Comparison of ENCODE assay signal across 20 cellular contexts in genomic region chr14:24185015-24185414, GRCh38. TPM values are rescaled to one million over a fixed set of nuclear protein-coding genes. Genes with fewer than 3 reads are reported as not detected.
A peak's percentile ranks its signal among the peaks of the same experiment; 100 is the strongest.
DNase-seq lines count a peak whose midpoint lies in the region; ATAC-seq, FAIRE-seq and TF ChIP-seq lines count a peak whose summit lies in the region.
"Had no signal": no experiment of that assay in that cellular context is flagged by ENCODE, and none has a peak within 500 bp of the region (broad histone marks: within the 10 kb centered on the region; RNA-seq: fewer than 3 reads in every experiment).

No MANE protein-coding gene starts in this region.

- no peaks in the 10 kb centered on the region for H4K20me1 ChIP-seq in GM12878 (ENCODE audit: control insufficient read depth, insufficient read depth)
- H4K20me1 ChIP-seq in neural cell (ENCODE audit: insufficient read depth): peaks cover 4% of the 10 kb centered on the region

- no peak overlapping the region for H3K4me3 ChIP-seq in GM12878
- no peak overlapping the region for H3K4me3 ChIP-seq in neural cell (ENCODE audit: low read length)
- H3K4me3 ChIP-seq: BLaER1 had no signal

- TF ChIP-seq EP300 in GM12878 (IDR thresholded peaks at IDR 0.05; ENCODE audit: borderline replicate concordance in 1 of 2, control insufficient read depth in 1 of 2, low read depth in 2 of 2, low read length in 2 of 2) (no peak), neural cell (conservative IDR thresholded peaks at IDR 0.05; ENCODE audit: poor library complexity, severe bottlenecking) (no peak)

- 96% methylated on average over 7 of the region's 7 CpGs for WGBS in GM12878 (ENCODE audit: insufficient coverage, insufficient replicate concordance, low lambda C conversion rate, missing lambda C conversion rate)

- H2AFZ ChIP-seq in GM12878 (ENCODE audit: control insufficient read depth, low read depth, low read length) (no peak overlapping the region), neural cell (ENCODE audit: low read depth, low read length) (no peak overlapping the region)

- POLR2A ChIA-PET in GM12878 (lab: Charles Lee): no interaction called here

- TF ChIP-seq POLR2A in GM12878 (IDR thresholded peaks at IDR 0.05; ENCODE audit: low read depth, low read length): peak; percentile 33

- H3K36me3 Mint-ChIP-seq in activated T-cell treated with anti-CD3 and anti-CD28 coated beads, Interleukin-2, amount 50 U/mL, for 24 hours (ENCODE audit: low read depth): peaks cover 94% of the 10 kb centered on the region
- H3K36me3 Mint-ChIP-seq in activated T-cell treated with anti-CD3 and anti-CD28 coated beads, Interleukin-2, amount 50 U/mL, for 72 hours (ENCODE audit: insufficient read depth in 2 of 2): peaks cover 0 to 1% of the 10 kb centered on the region in 2 donors
- H3K36me3 Mint-ChIP-seq in stimulated activated effector memory CD8-positive, alpha-beta T cell treated with anti-CD3 and anti-CD28 coated beads, Interleukin-12 subunit alpha, Interleukin-12 subunit beta, amount 100 ng/mL, for 72 hours: peaks cover 80% of the 10 kb centered on the region
- H3K36me3 Mint-ChIP-seq in activated naive CD8-positive, alpha-beta T cell treated with anti-CD3 and anti-CD28 coated beads for 36 hours: peaks cover 20% of the 10 kb centered on the region

- no TSS peak for BruUV-seq in GM12878 (replicated peaks; lab: Mats Ljungman, UMichigan)

- H3F3A ChIP-seq in neural cell (ENCODE audit: insufficient read depth, low read length, poor library complexity, severe bottlenecking): no peaks in the 10 kb centered on the region

- no peaks in the 10 kb centered on the region for H3K9me3 Mint-ChIP-seq in activated T-cell treated with anti-CD3 and anti-CD28 coated beads, Interleukin-2, amount 50 U/mL, for 24 hours
- no peaks in the 10 kb centered on the region for H3K9me3 Mint-ChIP-seq in activated T-cell treated with anti-CD3 and anti-CD28 coated beads, Interleukin-2, amount 50 U/mL, for 72 hours
- no peaks in the 10 kb centered on the region for H3K9me3 Mint-ChIP-seq in stimulated activated effector memory CD8-positive, alpha-beta T cell treated with anti-CD3 and anti-CD28 coated beads, Interleukin-12 subunit alpha, Interleukin-12 subunit beta, amount 100 ng/mL, for 72 hours
- no peaks in the 10 kb centered on the region for H3K9me3 Mint-ChIP-seq in activated naive CD8-positive, alpha-beta T cell treated with anti-CD3 and anti-CD28 coated beads for 36 hours
- H3K9me3 Mint-ChIP-seq: CD14-positive monocyte; CD4-positive, alpha-beta memory T cell; H9 had no signal

- TF ChIP-seq RAD21 in GM12878 (IDR thresholded peaks at IDR 0.05; ENCODE audit: insufficient read depth, low read depth, low read length): no peak
- no peak for TF ChIP-seq RAD21 in neural cell (conservative IDR thresholded peaks at IDR 0.05)

- intact Hi-C loops in GM12878 (cut with micrococcal nuclease; ENCODE audit: unreplicated experiment): no loop called here

- H3K9me3 ChIP-seq in GM12878 (replicated peaks; ENCODE audit: control insufficient read depth, insufficient read depth, low read length) (no peaks in the 10 kb centered on the region), neural cell (ENCODE audit: low read length) (no peaks in the 10 kb centered on the region)
- H3K9me3 ChIP-seq: BLaER1 had no signal

- H3K79me2 ChIP-seq in GM12878 (ENCODE audit: control insufficient read depth, insufficient read depth, low read length) (peaks cover 20% of the 10 kb centered on the region), neural cell (replicated peaks; ENCODE audit: insufficient read depth, low read length) (no peaks in the 10 kb centered on the region)

- SMC1A ChIA-PET in GM12878 (lab: Charles Lee; ENCODE audit: uncharacterized antibody, unreplicated experiment): interaction anchor here (1.5 kb wide), 1 partner anchor 11 kb away, joined by 3 read pairs; no protein-coding TSS in a partner anchor

- FAIRE-seq in GM12878 (lab: Jason Lieb, UNC): no peak
- FAIRE-seq: GM19239, H1 had no signal

- TF ChIP-seq CTCF in GM12878 (IDR thresholded peaks at IDR 0.05 in 2 of 3, conservative IDR thresholded peaks at IDR 0.05 in 1 of 3; ENCODE audit: control insufficient read depth in 2 of 3, extremely low read depth in 1 of 3, insufficient read depth in 1 of 3, low read depth in 3 of 3, low read length in 3 of 3): no peak
- no peak for TF ChIP-seq CTCF in neural cell (IDR thresholded peaks at IDR 0.05; ENCODE audit: poor library complexity, severe bottlenecking)

- no peak overlapping the region for H3K4me3 Mint-ChIP-seq in activated T-cell treated with anti-CD3 and anti-CD28 coated beads, Interleukin-2, amount 50 U/mL, for 24 hours
- no peak overlapping the region for H3K4me3 Mint-ChIP-seq in activated T-cell treated with anti-CD3 and anti-CD28 coated beads, Interleukin-2, amount 50 U/mL, for 72 hours
- no peak overlapping the region for H3K4me3 Mint-ChIP-seq in stimulated activated effector memory CD8-positive, alpha-beta T cell treated with anti-CD3 and anti-CD28 coated beads, Interleukin-12 subunit alpha, Interleukin-12 subunit beta, amount 100 ng/mL, for 72 hours
- H3K4me3 Mint-ChIP-seq in activated naive CD8-positive, alpha-beta T cell treated with anti-CD3 and anti-CD28 coated beads for 36 hours: no peak overlapping the region
- H3K4me3 Mint-ChIP-seq: CD14-positive monocyte; CD4-positive, alpha-beta memory T cell; H9 had no signal

- H3K9me2 ChIP-seq in neural cell (ENCODE audit: insufficient read depth, low read length): no peaks in the 10 kb centered on the region

- peak overlapping the region; percentile 71 for H3K27ac Mint-ChIP-seq in activated T-cell treated with anti-CD3 and anti-CD28 coated beads, Interleukin-2, amount 50 U/mL, for 24 hours
- H3K27ac Mint-ChIP-seq in activated T-cell treated with anti-CD3 and anti-CD28 coated beads, Interleukin-2, amount 50 U/mL, for 72 hours: no peak overlapping the region
- peak overlapping the region; percentile 64 for H3K27ac Mint-ChIP-seq in stimulated activated effector memory CD8-positive, alpha-beta T cell treated with anti-CD3 and anti-CD28 coated beads, Interleukin-12 subunit alpha, Interleukin-12 subunit beta, amount 100 ng/mL, for 72 hours
- no peak overlapping the region for H3K27ac Mint-ChIP-seq in activated naive CD8-positive, alpha-beta T cell treated with anti-CD3 and anti-CD28 coated beads for 36 hours

- 0 out of 2 replicates have a peak, but pooled peaks cover 4% of the 10 kb centered on the region for H3K4me1 ChIP-seq in GM12878 (ENCODE audit: control insufficient read depth, insufficient read depth, low read length)

- RAD21 ChIA-PET in GM12878 (lab: Charles Lee; ENCODE audit: unreplicated experiment): no interaction called here

- in situ Hi-C loops in GM12878 (cut with MboI): no loop called here

- H3K36me3 ChIP-seq in GM12878 (ENCODE audit: control insufficient read depth in 2 of 2, insufficient read depth in 2 of 2, low read length in 1 of 2) (peaks cover 17 to 44% of the 10 kb centered on the region in 2 experiments), neural cell (ENCODE audit: insufficient read depth, low read length) (no peaks in the 10 kb centered on the region)

- ATAC-seq in activated T-cell treated with anti-CD3 and anti-CD28 coated beads, Interleukin-2, amount 50 U/mL, for 72 hours (replicated peaks in 1 of 2): no peak
- ATAC-seq in GM12878: no peak
- ATAC-seq in stimulated activated effector memory CD8-positive, alpha-beta T cell treated with anti-CD3 and anti-CD28 coated beads, Interleukin-12 subunit alpha, Interleukin-12 subunit beta, amount 100 ng/mL, for 72 hours: no peak
- no peak for ATAC-seq in HG02623 (IDR thresholded peaks at IDR 0.05; ENCODE audit: unreplicated experiment)

- no peaks in the 10 kb centered on the region for H3K27me3 Mint-ChIP-seq in activated T-cell treated with anti-CD3 and anti-CD28 coated beads, Interleukin-2, amount 50 U/mL, for 24 hours
- no peaks in the 10 kb centered on the region for H3K27me3 Mint-ChIP-seq in activated T-cell treated with anti-CD3 and anti-CD28 coated beads, Interleukin-2, amount 50 U/mL, for 72 hours (ENCODE audit: low read depth)
- no peaks in the 10 kb centered on the region for H3K27me3 Mint-ChIP-seq in activated naive CD8-positive, alpha-beta T cell treated with anti-CD3 and anti-CD28 coated beads for 36 hours
- H3K27me3 Mint-ChIP-seq: CD4-positive, alpha-beta memory T cell had no signal

- H3K27me3 ChIP-seq in GM12878 (replicated peaks in 1 of 2; ENCODE audit: control insufficient read depth in 2 of 2, insufficient read depth in 2 of 2, low read length in 1 of 2) (no peaks in the 10 kb centered on the region), neural cell (ENCODE audit: insufficient read depth, low read depth, low read length) (no peaks in the 10 kb centered on the region)
- H3K27me3 ChIP-seq: BLaER1 had no signal

- H3K27ac ChIP-seq in GM12878 (ENCODE audit: control insufficient read depth, insufficient read depth) (no peak overlapping the region), neural cell (ENCODE audit: low read length) (no peak overlapping the region)
- H3K27ac ChIP-seq: BLaER1 had no signal

- H3K4me2 ChIP-seq in GM12878 (ENCODE audit: control insufficient read depth, insufficient read depth) (no peak overlapping the region), neural cell (ENCODE audit: low read length) (no peak overlapping the region)
- H3K4me2 ChIP-seq: BLaER1 had no signal

- DNase-seq in activated T-cell treated with anti-CD3 and anti-CD28 coated beads, Interleukin-2, amount 50 U/mL, for 24 hours: no peak
- no peak for DNase-seq in activated T-cell treated with anti-CD3 and anti-CD28 coated beads, Interleukin-2, amount 50 U/mL, for 72 hours
- no peak for DNase-seq in GM12878 (ENCODE audit: low read depth, low spot score)
- no peak for DNase-seq in stimulated activated effector memory CD8-positive, alpha-beta T cell treated with anti-CD3 and anti-CD28 coated beads, Interleukin-12 subunit alpha, Interleukin-12 subunit beta, amount 100 ng/mL, for 72 hours (ENCODE audit: low spot score in 2 of 2)
- no peak for DNase-seq in activated naive CD8-positive, alpha-beta T cell treated with anti-CD3 and anti-CD28 coated beads for 36 hours
- DNase-seq in mucosa of gallbladder (ENCODE audit: low spot score): no peak
- DNase-seq: 8988T, DMS 273 treated with DMSO at 0.1 percent for 48 hours, DMS79, GDM1, H9 had no signal

- CTCF ChIA-PET in GM12878 (lab: Yijun Ruan, JAX): no interaction called here

- H3K9ac ChIP-seq in GM12878 (ENCODE audit: control insufficient read depth, insufficient read depth, low read length): no peak overlapping the region
- H3K9ac ChIP-seq in neural cell (ENCODE audit: low read length): no peak overlapping the region
- H3K9ac ChIP-seq: BLaER1 had no signal

- peaks cover 33% of the 10 kb centered on the region for H3K4me1 Mint-ChIP-seq in activated T-cell treated with anti-CD3 and anti-CD28 coated beads, Interleukin-2, amount 50 U/mL, for 24 hours (ENCODE audit: low read depth)
- H3K4me1 Mint-ChIP-seq in activated T-cell treated with anti-CD3 and anti-CD28 coated beads, Interleukin-2, amount 50 U/mL, for 72 hours (ENCODE audit: low read depth): peaks cover 29% of the 10 kb centered on the region
- peaks cover 44% of the 10 kb centered on the region for H3K4me1 Mint-ChIP-seq in stimulated activated effector memory CD8-positive, alpha-beta T cell treated with anti-CD3 and anti-CD28 coated beads, Interleukin-12 subunit alpha, Interleukin-12 subunit beta, amount 100 ng/mL, for 72 hours
- peaks cover 22% of the 10 kb centered on the region for H3K4me1 Mint-ChIP-seq in activated naive CD8-positive, alpha-beta T cell treated with anti-CD3 and anti-CD28 coated beads for 36 hours

RNA-seq across cellular contexts. Expression of gene IPO4, which starts 3.6 kb away (rescaled TPM):
- total RNA-seq in activated T-cell treated with anti-CD3 and anti-CD28 coated beads, Interleukin-2, amount 50 U/mL, for 72 hours: 10 to 100 TPM; 30.9 to 38.0 TPM
- total RNA-seq in GM12878 (2013; cell fraction: nucleolus; rRNA removed): 54.2 and 59.3 TPM in 2 replicates
- total RNA-seq in GM12878 (2014; rRNA removed) (77.1 and 139 TPM in 2 replicates), GM12878 (2014; rRNA removed; fragmentation: Illumina TruSeq; extraction: Trizol) (21.8 and 23.0 TPM in 2 replicates), GM12878 (2021) (88.9 and 113 TPM in 2 replicates), mucosa of gallbladder (23.0 TPM)
- 17.0 TPM for polyA plus RNA-seq in GM12878 (2011; ENCODE audit: low read depth)
- polyA plus RNA-seq in GM12878 (2011; rRNA removed) (6.6 and 12.6 TPM in 2 replicates), GM12878 (2014; fragmentation: Illumina TruSeq; extraction: Trizol) (15.5 and 30.7 TPM in 2 replicates), GM12878 (2014; fragmentation: Nextera tagmentation; extraction: Ambion mirVana) (10 to 100 TPM in 1 of 2 experiments, 1 to 10 TPM in 1; 7.8 to 10.3 TPM), GM12878 (2014; rRNA removed) (44.5 and 72.1 TPM in 2 replicates), GM12878 (2016; fragmentation: Nextera tagmentation; extraction: Ambion mirVana) (100 to 1,000 TPM in 1 of 2 experiments, 10 to 100 TPM in 1; 92.1 to 104 TPM), neural cell (9.2 and 13.4 TPM in 2 replicates)
- polyA plus RNA-seq in GM12878 (2011; cell fraction: cytosol; rRNA removed): 24.6 and 25.9 TPM in 2 replicates
- 115 and 166 TPM in 2 replicates for polyA plus RNA-seq in GM12878 (2011; cell fraction: nucleus; rRNA removed)
- 28.3 and 30.4 TPM in 2 replicates for polyA plus RNA-seq in GM12878 (2012)
- 27.1 and 30.7 TPM in 2 replicates for polyA minus RNA-seq in GM12878 (2011; rRNA and poly(A)+ RNA removed)
- polyA minus RNA-seq in GM12878 (2011; cell fraction: cytosol; rRNA and poly(A)+ RNA removed): 19.9 and 21.7 TPM in 2 replicates
- polyA minus RNA-seq in GM12878 (2011; cell fraction: nucleus; rRNA and poly(A)+ RNA removed): 74.0 and 145 TPM in 2 replicates
- 14.6 and 17.0 TPM in 2 replicates for polyA minus RNA-seq in neural cell
- total RNA-seq in activated naive CD8-positive, alpha-beta T cell treated with anti-CD3 and anti-CD28 coated beads for 36 hours: 100 to 1,000 TPM; 152 to 161 TPM

RNA-seq across cellular contexts. Expression of gene TM9SF1, which starts 10.2 kb away (rescaled TPM):
- total RNA-seq in activated T-cell treated with anti-CD3 and anti-CD28 coated beads, Interleukin-2, amount 50 U/mL, for 72 hours: 10 to 100 TPM; 27.4 to 32.5 TPM
- 33.3 and 34.0 TPM in 2 replicates for total RNA-seq in GM12878 (2013; cell fraction: nucleolus; rRNA removed)
- total RNA-seq in GM12878 (2014; rRNA removed) (20.2 and 22.7 TPM in 2 replicates), GM12878 (2014; rRNA removed; fragmentation: Illumina TruSeq; extraction: Trizol) (10.4 and 12.1 TPM in 2 replicates), GM12878 (2021) (19.7 and 23.9 TPM in 2 replicates), mucosa of gallbladder (94.1 TPM)
- 22.1 TPM for polyA plus RNA-seq in GM12878 (2011; ENCODE audit: low read depth)
- polyA plus RNA-seq in GM12878 (2011; rRNA removed) (4.3 and 11.7 TPM in 2 replicates), GM12878 (2014; fragmentation: Illumina TruSeq; extraction: Trizol) (11.1 and 14.0 TPM in 2 replicates), GM12878 (2014; fragmentation: Nextera tagmentation; extraction: Ambion mirVana) (1 to 10 TPM; 7.2 to 9.8 TPM), GM12878 (2014; rRNA removed) (20.7 and 21.2 TPM in 2 replicates), GM12878 (2016; fragmentation: Nextera tagmentation; extraction: Ambion mirVana) (10 to 100 TPM; 38.7 to 39.2 TPM), neural cell (25.1 and 34.2 TPM in 2 replicates)
- 22.2 and 26.0 TPM in 2 replicates for polyA plus RNA-seq in GM12878 (2011; cell fraction: cytosol; rRNA removed)
- polyA plus RNA-seq in GM12878 (2011; cell fraction: nucleus; rRNA removed): 15.8 and 15.9 TPM in 2 replicates
- polyA plus RNA-seq in GM12878 (2012): 19.1 and 25.4 TPM in 2 replicates
- 12.4 and 16.2 TPM in 2 replicates for polyA minus RNA-seq in GM12878 (2011; rRNA and poly(A)+ RNA removed)
- 4.9 and 5.2 TPM in 2 replicates for polyA minus RNA-seq in GM12878 (2011; cell fraction: cytosol; rRNA and poly(A)+ RNA removed)
- polyA minus RNA-seq in GM12878 (2011; cell fraction: nucleus; rRNA and poly(A)+ RNA removed): 8.1 and 11.1 TPM in 2 replicates
- 21.3 and 22.4 TPM in 2 replicates for polyA minus RNA-seq in neural cell
- 10 to 100 TPM; 20.7 to 22.5 TPM for total RNA-seq in activated naive CD8-positive, alpha-beta T cell treated with anti-CD3 and anti-CD28 coated beads for 36 hours

RNA-seq across cellular contexts. Expression of gene REC8, which starts 13.1 kb away (rescaled TPM):
- 10 to 100 TPM; 48.0 to 57.9 TPM for total RNA-seq in activated T-cell treated with anti-CD3 and anti-CD28 coated beads, Interleukin-2, amount 50 U/mL, for 72 hours
- total RNA-seq in GM12878 (2013; cell fraction: nucleolus; rRNA removed): 37.9 and 43.0 TPM in 2 replicates
- total RNA-seq in GM12878 (2014; rRNA removed) (24.8 and 28.0 TPM in 2 replicates), GM12878 (2014; rRNA removed; fragmentation: Illumina TruSeq; extraction: Trizol) (12.3 and 13.1 TPM in 2 replicates), GM12878 (2021) (68.3 and 76.9 TPM in 2 replicates), mucosa of gallbladder (208 TPM)
- 62.4 TPM for polyA plus RNA-seq in GM12878 (2011; ENCODE audit: low read depth)
- polyA plus RNA-seq in GM12878 (2011; rRNA removed) (7.6 and 11.2 TPM in 2 replicates), GM12878 (2014; fragmentation: Illumina TruSeq; extraction: Trizol) (19.7 and 30.3 TPM in 2 replicates), GM12878 (2014; fragmentation: Nextera tagmentation; extraction: Ambion mirVana) (1 to 10 TPM; 4.2 to 9.6 TPM), GM12878 (2014; rRNA removed) (53.1 and 62.7 TPM in 2 replicates), GM12878 (2016; fragmentation: Nextera tagmentation; extraction: Ambion mirVana) (10 to 100 TPM; 50.3 to 50.5 TPM), neural cell (18.5 and 22.8 TPM in 2 replicates)
- polyA plus RNA-seq in GM12878 (2011; cell fraction: cytosol; rRNA removed): 7.0 and 7.3 TPM in 2 replicates
- polyA plus RNA-seq in GM12878 (2011; cell fraction: nucleus; rRNA removed): 129 and 145 TPM in 2 replicates
- 45.5 and 78.2 TPM in 2 replicates for polyA plus RNA-seq in GM12878 (2012)
- polyA minus RNA-seq in GM12878 (2011; rRNA and poly(A)+ RNA removed): 4.3 and 9.2 TPM in 2 replicates
- 1.7 and 10.0 TPM in 2 replicates for polyA minus RNA-seq in GM12878 (2011; cell fraction: cytosol; rRNA and poly(A)+ RNA removed)
- polyA minus RNA-seq in GM12878 (2011; cell fraction: nucleus; rRNA and poly(A)+ RNA removed): 21.2 and 29.4 TPM in 2 replicates
- polyA minus RNA-seq in neural cell: 12.2 and 15.3 TPM in 2 replicates
- 10 to 100 TPM; 28.9 to 29.2 TPM for total RNA-seq in activated naive CD8-positive, alpha-beta T cell treated with anti-CD3 and anti-CD28 coated beads for 36 hours
- total RNA-seq: Daoy had no signal

RNA-seq across cellular contexts. Expression of gene TSSK4, which starts 20.5 kb away (rescaled TPM):
- under 1 TPM in 1 of 2 donors, not detected in 1; 0.88 TPM for total RNA-seq in activated T-cell treated with anti-CD3 and anti-CD28 coated beads, Interleukin-2, amount 50 U/mL, for 72 hours
- total RNA-seq in GM12878 (2013; cell fraction: nucleolus; rRNA removed): 1.5 and 1.6 TPM in 2 replicates
- not detected in 2 replicates for total RNA-seq in GM12878 (2014; rRNA removed)
- 0.18 TPM in 1 of 2 replicates, not detected in the other for total RNA-seq in GM12878 (2014; rRNA removed; fragmentation: Illumina TruSeq; extraction: Trizol)
- not detected in 2 replicates for total RNA-seq in GM12878 (2021)
- 4.1 TPM for polyA plus RNA-seq in GM12878 (2011; ENCODE audit: low read depth)
- polyA plus RNA-seq in GM12878 (2011; rRNA removed): 0.07 and 0.11 TPM in 2 replicates
- 0.03 TPM in 1 of 2 replicates, not detected in the other for polyA plus RNA-seq in GM12878 (2011; cell fraction: cytosol; rRNA removed)
- polyA plus RNA-seq in GM12878 (2011; cell fraction: nucleus; rRNA removed): 0.15 and 0.25 TPM in 2 replicates
- polyA plus RNA-seq in GM12878 (2012): 2.9 and 5.0 TPM in 2 replicates
- polyA plus RNA-seq in GM12878 (2014; fragmentation: Illumina TruSeq; extraction: Trizol): not detected in 2 replicates
- polyA plus RNA-seq in GM12878 (2014; fragmentation: Nextera tagmentation; extraction: Ambion mirVana): under 1 TPM; 0.04 to 0.08 TPM
- 0.23 TPM in 1 of 2 replicates, not detected in the other for polyA plus RNA-seq in GM12878 (2014; rRNA removed)
- under 1 TPM; 0.44 to 0.79 TPM for polyA plus RNA-seq in GM12878 (2016; fragmentation: Nextera tagmentation; extraction: Ambion mirVana)
- polyA minus RNA-seq in GM12878 (2011; rRNA and poly(A)+ RNA removed): 0.51 and 0.52 TPM in 2 replicates
- polyA minus RNA-seq in GM12878 (2011; cell fraction: cytosol; rRNA and poly(A)+ RNA removed): not detected in 2 replicates
- polyA minus RNA-seq in GM12878 (2011; cell fraction: nucleus; rRNA and poly(A)+ RNA removed): 0.73 and 1.9 TPM in 2 replicates
- polyA plus RNA-seq in neural cell: 0.17 TPM in 1 of 2 replicates, not detected in the other
- not detected in 2 replicates for polyA minus RNA-seq in neural cell
- not detected for total RNA-seq in activated naive CD8-positive, alpha-beta T cell treated with anti-CD3 and anti-CD28 coated beads for 36 hours
- total RNA-seq in mucosa of gallbladder: 0.40 TPM
- total RNA-seq: Daoy, H9 had no signal
- polyA plus RNA-seq: AG04450, H1 had no signal

RNA-seq across cellular contexts. Expression of gene IRF9, which starts 23.9 kb away (rescaled TPM):
- 100 to 1,000 TPM; 245 to 263 TPM for total RNA-seq in activated T-cell treated with anti-CD3 and anti-CD28 coated beads, Interleukin-2, amount 50 U/mL, for 72 hours
- 255 and 261 TPM in 2 replicates for total RNA-seq in GM12878 (2013; cell fraction: nucleolus; rRNA removed)
- total RNA-seq in GM12878 (2014; rRNA removed) (141 and 151 TPM in 2 replicates), GM12878 (2014; rRNA removed; fragmentation: Illumina TruSeq; extraction: Trizol) (121 and 124 TPM in 2 replicates), GM12878 (2021) (146 and 161 TPM in 2 replicates), mucosa of gallbladder (148 TPM)
- polyA plus RNA-seq in GM12878 (2011; ENCODE audit: low read depth): 154 TPM
- polyA plus RNA-seq in GM12878 (2011; rRNA removed) (210 and 234 TPM in 2 replicates), GM12878 (2014; fragmentation: Illumina TruSeq; extraction: Trizol) (140 and 192 TPM in 2 replicates), GM12878 (2014; fragmentation: Nextera tagmentation; extraction: Ambion mirVana) (10 to 100 TPM; 47.6 to 58.7 TPM), GM12878 (2014; rRNA removed) (184 and 187 TPM in 2 replicates), GM12878 (2016; fragmentation: Nextera tagmentation; extraction: Ambion mirVana) (100 to 1,000 TPM; 172 to 180 TPM), neural cell (5.9 and 19.6 TPM in 2 replicates)
- polyA plus RNA-seq in GM12878 (2011; cell fraction: cytosol; rRNA removed): 205 and 219 TPM in 2 replicates
- polyA plus RNA-seq in GM12878 (2011; cell fraction: nucleus; rRNA removed): 650 and 948 TPM in 2 replicates
- polyA plus RNA-seq in GM12878 (2012): 168 and 212 TPM in 2 replicates
- 228 and 269 TPM in 2 replicates for polyA minus RNA-seq in GM12878 (2011; rRNA and poly(A)+ RNA removed)
- polyA minus RNA-seq in GM12878 (2011; cell fraction: cytosol; rRNA and poly(A)+ RNA removed): 74.4 and 101 TPM in 2 replicates
- polyA minus RNA-seq in GM12878 (2011; cell fraction: nucleus; rRNA and poly(A)+ RNA removed): 134 and 217 TPM in 2 replicates
- polyA minus RNA-seq in neural cell: 2.7 and 4.6 TPM in 2 replicates
- 100 to 1,000 TPM; 133 to 136 TPM for total RNA-seq in activated naive CD8-positive, alpha-beta T cell treated with anti-CD3 and anti-CD28 coated beads for 36 hours

Comparison
In these comparisons a context has a peak if more than half of its experiments do, and no peak if none do; other contexts are left out.
1. H3K27ac Mint-ChIP-seq: peak in activated T-cell treated with anti-CD3 and anti-CD28 coated beads, Interleukin-2, amount 50 U/mL, for 24 hours (single experiment) and stimulated activated effector memory CD8-positive, alpha-beta T cell treated with anti-CD3 and anti-CD28 coated beads, Interleukin-12 subunit alpha, Interleukin-12 subunit beta, amount 100 ng/mL, for 72 hours (single experiment); none in activated T-cell treated with anti-CD3 and anti-CD28 coated beads, Interleukin-2, amount 50 U/mL, for 72 hours (single experiment) and activated naive CD8-positive, alpha-beta T cell treated with anti-CD3 and anti-CD28 coated beads for 36 hours (single experiment).